ENCODE assay signal across 25 cellular contexts in genomic region chr11:70757241-70757640, GRCh38.
"Had no signal": no experiment of that assay in that cellular context is flagged by ENCODE, and none has a peak within 500 bp of the region (broad histone marks: within the 10 kb centered on the region; RNA-seq: fewer than 3 reads in every experiment).

No MANE protein-coding gene starts in this region.

- H3K4me3 ChIP-seq: colonic mucosa, esophagus squamous epithelium, gastrocnemius medialis, heart right ventricle, left lung, lung had no signal

- H3K27ac ChIP-seq: colonic mucosa, epithelial cell of prostate, esophagus squamous epithelium, gastrocnemius medialis, heart right ventricle, left lung had no signal

- H3K4me3 Mint-ChIP-seq: dendritic cell treated with granulocyte-macrophage colony-stimulating factor and Interleukin-4, amounts not matched to agents 40 ng/mL and 50 ng/mL, for 4 days; effector memory CD8-positive, alpha-beta T cell; endodermal cell; memory B cell had no signal

- H3K36me3 ChIP-seq: colonic mucosa, esophagus squamous epithelium, gastrocnemius medialis, heart right ventricle, left lung had no signal

- H3K4me1 Mint-ChIP-seq: endodermal cell, memory B cell had no signal

- H3K27me3 ChIP-seq: colonic mucosa had no signal

- DNase-seq: cerebellar nuclear complex; colonic mucosa; cortex of kidney; effector CD8-positive, alpha-beta T cell; effector memory CD8-positive, alpha-beta T cell; erythroblast; esophagus squamous epithelium; foreskin fibroblast; foreskin melanocyte; gastrocnemius medialis; glutamatergic neuron; heart right ventricle; hippocampal formation; left cardiac atrium; left lung; left ventricle myocardium superior; mammary epithelial cell; mesendoderm; midbrain had no signal

- H3K4me1 ChIP-seq: colonic mucosa, gastrocnemius medialis, left lung had no signal

- H3K36me3 Mint-ChIP-seq: memory B cell had no signal

- H3K27ac Mint-ChIP-seq: dendritic cell treated with granulocyte-macrophage colony-stimulating factor and Interleukin-4, amounts not matched to agents 40 ng/mL and 50 ng/mL, for 4 days; effector memory CD8-positive, alpha-beta T cell; endodermal cell; memory B cell had no signal

- ATAC-seq: effector memory CD8-positive, alpha-beta T cell; esophagus mucosa; gastrocnemius medialis; heart right ventricle; left cardiac atrium; left lung; left ventricle myocardium superior had no signal

- H3K9me3 ChIP-seq: colonic mucosa, esophagus squamous epithelium, gastrocnemius medialis had no signal
